Comparison of ENCODE assay signal across 8 cellular contexts in the genomic region with DNA sequence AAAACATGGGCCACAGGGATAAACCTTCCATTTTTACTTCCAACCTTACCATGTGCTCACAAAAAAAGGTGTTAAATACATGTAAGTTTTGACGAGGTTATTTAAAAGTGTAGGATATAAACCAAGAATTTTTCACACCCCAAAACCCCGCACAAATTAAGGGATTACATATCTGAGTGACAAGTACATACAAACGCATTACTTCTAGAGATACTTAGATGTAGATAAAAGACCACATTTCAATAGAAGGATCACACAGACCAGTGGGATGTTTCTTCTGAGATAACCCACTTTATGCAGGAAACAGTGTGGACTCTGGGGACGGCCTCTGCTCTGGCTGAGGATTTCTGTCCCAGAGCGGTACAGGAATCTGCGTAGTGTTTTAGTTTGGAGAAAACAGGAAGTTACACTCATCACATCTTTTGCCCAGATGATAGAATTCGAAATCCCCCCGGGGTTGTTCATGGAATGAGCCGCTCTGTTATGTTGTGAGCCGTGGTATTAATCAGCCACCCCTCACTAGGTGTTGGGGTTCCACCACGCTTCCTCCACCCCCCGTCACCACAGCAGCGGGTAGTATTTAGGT. TPM values are rescaled to one million over a fixed set of nuclear protein-coding genes. Genes with fewer than 3 reads are reported as not detected.
DNase-seq lines count a peak whose midpoint lies in the region; ATAC-seq and TF ChIP-seq lines count a peak whose summit lies in the region.

No MANE protein-coding gene starts in this region.

- H3K27ac ChIP-seq in GM23338 (ENCODE audit: low read depth) (no peak overlapping the region), VCaP (peak overlapping the region; percentile 98), cingulate gyrus (ENCODE audit: low read depth, low read length) (peak overlapping the region; percentile 77), mesenchymal stem cell (ENCODE audit: low read length, poor library complexity, severe bottlenecking) (peak overlapping the region; percentile 23)

- peak overlapping the region; percentile 80 for H3K4me3 ChIP-seq in GM23338
- H3K4me3 ChIP-seq in mesenchymal stem cell (ENCODE audit: insufficient read depth in 1 of 2, low read depth in 1 of 2, low read length in 2 of 2) = peak overlapping the region; percentile 37 to 80

- 0 out of 2 replicates have a peak, but pooled peaks cover 7% of the 10 kb centered on the region for H4K20me1 ChIP-seq in GM23338 (replicated peaks; ENCODE audit: insufficient read depth)

- H3K4ac ChIP-seq in mesenchymal stem cell (ENCODE audit: low read depth in 1 of 2, low read length in 2 of 2) = no peak overlapping the region

- H3K36me3 ChIP-seq in GM23338 (ENCODE audit: insufficient read depth) (no peaks in the 10 kb centered on the region), mesenchymal stem cell (ENCODE audit: control insufficient read depth in 1 of 2, insufficient read depth in 2 of 2, low read depth in 1 of 2, low read length in 2 of 2) (no peaks in the 10 kb centered on the region)

- no peak overlapping the region for H2BK120ac ChIP-seq in mesenchymal stem cell (ENCODE audit: low read depth, low read length)

- 6% methylated on average over 3 of the region's 13 CpGs for WGBS in mesenchymal stem cell

- H2AFZ ChIP-seq in GM23338 (peak overlapping the region; percentile 34; the same call in 1 of the 2 replicates), mesenchymal stem cell (ENCODE audit: low read depth, low read length) (no peak overlapping the region)

- TF ChIP-seq CTCF in GM23338 (conservative IDR thresholded peaks at IDR 0.05; ENCODE audit: low read depth in 2 of 2) (no peak), VCaP (conservative IDR thresholded peaks at IDR 0.05) (no peak)

- H3K23ac ChIP-seq in mesenchymal stem cell (ENCODE audit: low read length in 2 of 2) = no peak overlapping the region

- no peak overlapping the region for H2BK5ac ChIP-seq in mesenchymal stem cell (ENCODE audit: low read depth, low read length, poor library complexity, severe bottlenecking)

- H3K9me3 ChIP-seq in mesenchymal stem cell (ENCODE audit: control insufficient read depth, low read length) = no peaks in the 10 kb centered on the region

- 0 out of 2 replicates have a peak, but pooled peaks cover 3% of the 10 kb centered on the region for H3F3A ChIP-seq in GM23338 (replicated peaks; ENCODE audit: low read depth)

- H3K79me1 ChIP-seq in mesenchymal stem cell (replicated peaks; ENCODE audit: low read length, poor library complexity, severe bottlenecking) = no peaks in the 10 kb centered on the region

- ATAC-seq in GM23338 (no peak), GM19397 (IDR thresholded peaks at IDR 0.05; ENCODE audit: unreplicated experiment) (no peak), HG03442 (IDR thresholded peaks at IDR 0.05; ENCODE audit: unreplicated experiment) (no peak)
- ATAC-seq in stimulated activated memory B cell treated with anti-CD40 and anti-IgM and Interleukin-4, amounts not matched to agents 10 μg/mL and 1 μg/mL and 100 μg/mL, for 72 hours = no peak

- H3K18ac ChIP-seq in mesenchymal stem cell (ENCODE audit: low read depth in 1 of 2, low read length in 2 of 2) = no peak overlapping the region

- no peaks in the 10 kb centered on the region for H3K9me2 ChIP-seq in GM23338 (ENCODE audit: insufficient read depth)

- H3K27ac Mint-ChIP-seq in GM23338 = peak overlapping the region; percentile 89
- H3K27ac Mint-ChIP-seq in stimulated activated memory B cell treated with anti-CD40 and anti-IgM and Interleukin-4, amounts not matched to agents 10 μg/mL and 1 μg/mL and 100 μg/mL, for 72 hours = peak overlapping the region; percentile 93

- no peak overlapping the region for H4K8ac ChIP-seq in mesenchymal stem cell (ENCODE audit: low read length)

- H4K91ac ChIP-seq in mesenchymal stem cell (ENCODE audit: low read length) = no peak overlapping the region

- DNase-seq in GM23338 (ENCODE audit: low spot score) (no peak), mesenchymal stem cell (peak; percentile 50), KG1 (lab: John Stamatoyannopoulos, UW) (no peak)

- H3K4me2 ChIP-seq in GM23338 = peak overlapping the region; percentile 84
- peak overlapping the region; percentile 97 for H3K4me2 ChIP-seq in mesenchymal stem cell (ENCODE audit: low read length, poor library complexity, severe bottlenecking)

- H3K27me3 ChIP-seq in GM23338 (ENCODE audit: insufficient read depth) = no peaks in the 10 kb centered on the region
- H3K27me3 ChIP-seq in mesenchymal stem cell (ENCODE audit: control insufficient read depth in 1 of 2, insufficient read depth in 1 of 2, low read length in 2 of 2) = no peaks in the 10 kb centered on the region

- peaks cover 44% of the 10 kb centered on the region for H3K79me2 ChIP-seq in GM23338 (replicated peaks; ENCODE audit: insufficient read depth)

- H3K4me1 ChIP-seq in GM23338 (ENCODE audit: insufficient read depth) = peaks cover 33% of the 10 kb centered on the region
- peaks cover 4% of the 10 kb centered on the region for H3K4me1 ChIP-seq in mesenchymal stem cell (ENCODE audit: control insufficient read depth, insufficient read depth, low read depth, low read length)

- no peak overlapping the region for H2AK5ac ChIP-seq in mesenchymal stem cell (ENCODE audit: low read length, severe bottlenecking)

- H3K4me3 Mint-ChIP-seq in GM23338 = peak overlapping the region; percentile 82
- peak overlapping the region; percentile 88 for H3K4me3 Mint-ChIP-seq in stimulated activated memory B cell treated with anti-CD40 and anti-IgM and Interleukin-4, amounts not matched to agents 10 μg/mL and 1 μg/mL and 100 μg/mL, for 72 hours

- no peak overlapping the region for H3K14ac ChIP-seq in mesenchymal stem cell (ENCODE audit: low read length in 2 of 2)

- H3K9ac ChIP-seq in mesenchymal stem cell (ENCODE audit: low read length) = peak overlapping the region; percentile 96

- peaks cover 37% of the 10 kb centered on the region for H3K4me1 Mint-ChIP-seq in GM23338
- peaks cover 40% of the 10 kb centered on the region for H3K4me1 Mint-ChIP-seq in stimulated activated memory B cell treated with anti-CD40 and anti-IgM and Interleukin-4, amounts not matched to agents 10 μg/mL and 1 μg/mL and 100 μg/mL, for 72 hours

- no peaks in the 10 kb centered on the region; the same call in 2 of the 3 replicates for H3K36me3 Mint-ChIP-seq in GM23338 (ENCODE audit: low read depth)
- no peaks in the 10 kb centered on the region for H3K36me3 Mint-ChIP-seq in stimulated activated memory B cell treated with anti-CD40 and anti-IgM and Interleukin-4, amounts not matched to agents 10 μg/mL and 1 μg/mL and 100 μg/mL, for 72 hours

- H2BK12ac ChIP-seq in mesenchymal stem cell (ENCODE audit: low read length in 2 of 2) = no peak overlapping the region

- no peak overlapping the region for H2BK15ac ChIP-seq in mesenchymal stem cell (ENCODE audit: low read depth, poor library complexity, severe bottlenecking)

- peaks cover 3% of the 10 kb centered on the region for H3K27me3 Mint-ChIP-seq in GM23338 (ENCODE audit: insufficient read depth, low read depth, poor library complexity)
- no peaks in the 10 kb centered on the region for H3K27me3 Mint-ChIP-seq in stimulated activated memory B cell treated with anti-CD40 and anti-IgM and Interleukin-4, amounts not matched to agents 10 μg/mL and 1 μg/mL and 100 μg/mL, for 72 hours

- no peaks in the 10 kb centered on the region; the same call in 2 of the 3 replicates for H3K9me3 Mint-ChIP-seq in GM23338
- H3K9me3 Mint-ChIP-seq in stimulated activated memory B cell treated with anti-CD40 and anti-IgM and Interleukin-4, amounts not matched to agents 10 μg/mL and 1 μg/mL and 100 μg/mL, for 72 hours = no peaks in the 10 kb centered on the region

TF ChIP-seq in GM23338, 12 proteins besides CTCF, POLR2A, EP300 and RAD21:
- no peak for TF ChIP-seq CREB1 (CRISPR knock-in tag; IDR thresholded peaks at IDR 0.05; ENCODE audit: low read depth)
- TF ChIP-seq, protein P1, sequence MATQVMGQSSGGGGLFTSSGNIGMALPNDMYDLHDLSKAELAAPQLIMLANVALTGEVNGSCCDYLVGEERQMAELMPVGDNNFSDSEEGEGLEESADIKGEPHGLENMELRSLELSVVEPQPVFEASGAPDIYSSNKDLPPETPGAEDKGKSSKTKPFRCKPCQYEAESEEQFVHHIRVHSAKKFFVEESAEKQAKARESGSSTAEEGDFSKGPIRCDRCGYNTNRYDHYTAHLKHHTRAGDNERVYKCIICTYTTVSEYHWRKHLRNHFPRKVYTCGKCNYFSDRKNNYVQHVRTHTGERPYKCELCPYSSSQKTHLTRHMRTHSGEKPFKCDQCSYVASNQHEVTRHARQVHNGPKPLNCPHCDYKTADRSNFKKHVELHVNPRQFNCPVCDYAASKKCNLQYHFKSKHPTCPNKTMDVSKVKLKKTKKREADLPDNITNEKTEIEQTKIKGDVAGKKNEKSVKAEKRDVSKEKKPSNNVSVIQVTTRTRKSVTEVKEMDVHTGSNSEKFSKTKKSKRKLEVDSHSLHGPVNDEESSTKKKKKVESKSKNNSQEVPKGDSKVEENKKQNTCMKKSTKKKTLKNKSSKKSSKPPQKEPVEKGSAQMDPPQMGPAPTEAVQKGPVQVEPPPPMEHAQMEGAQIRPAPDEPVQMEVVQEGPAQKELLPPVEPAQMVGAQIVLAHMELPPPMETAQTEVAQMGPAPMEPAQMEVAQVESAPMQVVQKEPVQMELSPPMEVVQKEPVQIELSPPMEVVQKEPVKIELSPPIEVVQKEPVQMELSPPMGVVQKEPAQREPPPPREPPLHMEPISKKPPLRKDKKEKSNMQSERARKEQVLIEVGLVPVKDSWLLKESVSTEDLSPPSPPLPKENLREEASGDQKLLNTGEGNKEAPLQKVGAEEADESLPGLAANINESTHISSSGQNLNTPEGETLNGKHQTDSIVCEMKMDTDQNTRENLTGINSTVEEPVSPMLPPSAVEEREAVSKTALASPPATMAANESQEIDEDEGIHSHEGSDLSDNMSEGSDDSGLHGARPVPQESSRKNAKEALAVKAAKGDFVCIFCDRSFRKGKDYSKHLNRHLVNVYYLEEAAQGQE (IDR thresholded peaks at IDR 0.05; ENCODE audit: unreplicated experiment) = no peak
TF ChIP-seq in GM23338: peak in this region for 0.

RNA-seq across cellular contexts. Expression of gene CUL1, which starts 1.4 kb away (rescaled TPM):
- 63.3 and 71.3 TPM in 2 replicates for total RNA-seq in GM23338 (2014; rRNA removed; shearing (Covaris generic))
- 29.0 and 35.6 TPM in 2 replicates for polyA plus RNA-seq in GM23338 (2016; fragmentation: Nextera tagmentation; extraction: Ambion mirVana)
- polyA plus RNA-seq in mesenchymal stem cell (2013, experiment 1 of 2) = 30.7 TPM
- polyA plus RNA-seq in mesenchymal stem cell (2013, experiment 2 of 2) = 31.0 TPM
